In the genomic region with DNA sequence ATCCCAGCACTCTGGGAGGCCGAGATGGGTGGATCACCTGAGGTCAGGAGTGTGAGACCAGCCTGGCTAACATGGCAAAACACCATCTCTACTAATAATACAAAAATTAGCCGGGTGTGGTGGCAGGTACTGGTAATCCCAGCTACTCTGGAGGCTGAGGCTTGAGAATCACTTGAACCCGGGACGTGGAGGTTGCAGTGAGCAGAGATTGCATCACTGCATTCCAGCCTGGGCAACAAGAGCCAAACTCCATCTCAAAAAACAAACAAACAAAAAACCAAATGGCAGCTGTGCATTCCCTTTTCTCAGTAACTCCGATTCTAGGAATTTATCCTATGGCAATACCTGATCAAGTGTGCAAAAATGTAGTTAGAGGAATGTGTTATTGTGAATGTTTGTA, we compare ENCODE assay signal across 1 cellular context.
TF ChIP-seq lines count a peak whose summit lies in the region.

No MANE protein-coding gene starts in this region.

TF ChIP-seq in K562, 482 proteins besides CTCF, POLR2A, EP300 and RAD21:
- TF ChIP-seq CCNT2 (IDR thresholded peaks at IDR 0.05; ENCODE audit: borderline replicate concordance, extremely low read depth, insufficient read length, low read depth, low read length) (no peak), FOS (IDR thresholded peaks at IDR 0.05; ENCODE audit: extremely low read depth, insufficient read length) (no peak), ZNF324 (CRISPR knock-in tag; IDR thresholded peaks at IDR 0.05) (no peak), ETV1 (tag; conservative IDR thresholded peaks at IDR 0.05; ENCODE audit: low read depth) (no peak), NBN (IDR thresholded peaks at IDR 0.05; ENCODE audit: low read depth) (no peak), NFATC3 (IDR thresholded peaks at IDR 0.05) (no peak), CEBPG (CRISPR knock-in tag; IDR thresholded peaks at IDR 0.05) (no peak; the same call in 1 of the 2 replicates), CEBPG (tag; conservative IDR thresholded peaks at IDR 0.05 in 1 of 2, IDR thresholded peaks at IDR 0.05 in 1 of 2) (peak; percentile 48 to 73; a peak in 3 of 4 replicates), SRF (CRISPR knock-in tag; IDR thresholded peaks at IDR 0.05) (no peak), SIRT6 (IDR thresholded peaks at IDR 0.05; ENCODE audit: low read depth, low read length) (no peak), CEBPB (tag; IDR thresholded peaks at IDR 0.05) (peak; percentile 49), SRSF9 (IDR thresholded peaks at IDR 0.05; ENCODE audit: borderline replicate concordance, low read depth, low read length) (no peak), HNRNPK (IDR thresholded peaks at IDR 0.05; ENCODE audit: low read depth, low read length, poor library complexity, severe bottlenecking) (no peak), NCOA2 (IDR thresholded peaks at IDR 0.05; ENCODE audit: partially characterized antibody in 2 of 2) (no peak), ZNF507 (tag; conservative IDR thresholded peaks at IDR 0.05) (no peak), ZNF408 (CRISPR knock-in tag; IDR thresholded peaks at IDR 0.05; ENCODE audit: low read depth) (no peak), HDGF (IDR thresholded peaks at IDR 0.05) (no peak)
- TF ChIP-seq, protein P1, sequence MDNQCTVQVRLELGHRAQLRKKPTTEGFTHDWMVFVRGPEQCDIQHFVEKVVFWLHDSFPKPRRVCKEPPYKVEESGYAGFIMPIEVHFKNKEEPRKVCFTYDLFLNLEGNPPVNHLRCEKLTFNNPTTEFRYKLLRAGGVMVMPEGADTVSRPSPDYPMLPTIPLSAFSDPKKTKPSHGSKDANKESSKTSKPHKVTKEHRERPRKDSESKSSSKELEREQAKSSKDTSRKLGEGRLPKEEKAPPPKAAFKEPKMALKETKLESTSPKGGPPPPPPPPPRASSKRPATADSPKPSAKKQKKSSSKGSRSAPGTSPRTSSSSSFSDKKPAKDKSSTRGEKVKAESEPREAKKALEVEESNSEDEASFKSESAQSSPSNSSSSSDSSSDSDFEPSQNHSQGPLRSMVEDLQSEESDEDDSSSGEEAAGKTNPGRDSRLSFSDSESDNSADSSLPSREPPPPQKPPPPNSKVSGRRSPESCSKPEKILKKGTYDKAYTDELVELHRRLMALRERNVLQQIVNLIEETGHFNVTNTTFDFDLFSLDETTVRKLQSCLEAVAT (IDR thresholded peaks at IDR 0.05): no peak
- TF ChIP-seq, protein P2, sequence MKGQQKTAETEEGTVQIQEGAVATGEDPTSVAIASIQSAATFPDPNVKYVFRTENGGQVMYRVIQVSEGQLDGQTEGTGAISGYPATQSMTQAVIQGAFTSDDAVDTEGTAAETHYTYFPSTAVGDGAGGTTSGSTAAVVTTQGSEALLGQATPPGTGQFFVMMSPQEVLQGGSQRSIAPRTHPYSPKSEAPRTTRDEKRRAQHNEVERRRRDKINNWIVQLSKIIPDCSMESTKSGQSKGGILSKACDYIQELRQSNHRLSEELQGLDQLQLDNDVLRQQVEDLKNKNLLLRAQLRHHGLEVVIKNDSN (CRISPR knock-in tag; IDR thresholded peaks at IDR 0.05): no peak
- TF ChIP-seq, protein P3, sequence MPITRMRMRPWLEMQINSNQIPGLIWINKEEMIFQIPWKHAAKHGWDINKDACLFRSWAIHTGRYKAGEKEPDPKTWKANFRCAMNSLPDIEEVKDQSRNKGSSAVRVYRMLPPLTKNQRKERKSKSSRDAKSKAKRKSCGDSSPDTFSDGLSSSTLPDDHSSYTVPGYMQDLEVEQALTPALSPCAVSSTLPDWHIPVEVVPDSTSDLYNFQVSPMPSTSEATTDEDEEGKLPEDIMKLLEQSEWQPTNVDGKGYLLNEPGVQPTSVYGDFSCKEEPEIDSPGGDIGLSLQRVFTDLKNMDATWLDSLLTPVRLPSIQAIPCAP (CRISPR knock-in tag; IDR thresholded peaks at IDR 0.05; ENCODE audit: borderline replicate concordance): no peak
- TF ChIP-seq, protein P4, sequence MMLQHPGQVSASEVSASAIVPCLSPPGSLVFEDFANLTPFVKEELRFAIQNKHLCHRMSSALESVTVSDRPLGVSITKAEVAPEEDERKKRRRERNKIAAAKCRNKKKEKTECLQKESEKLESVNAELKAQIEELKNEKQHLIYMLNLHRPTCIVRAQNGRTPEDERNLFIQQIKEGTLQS (IDR thresholded peaks at IDR 0.05): peak; percentile 70; the same call in 1 of the 2 replicates
- TF ChIP-seq, protein P4 (CRISPR knock-in tag; conservative IDR thresholded peaks at IDR 0.05): no peak
- TF ChIP-seq, protein P5, sequence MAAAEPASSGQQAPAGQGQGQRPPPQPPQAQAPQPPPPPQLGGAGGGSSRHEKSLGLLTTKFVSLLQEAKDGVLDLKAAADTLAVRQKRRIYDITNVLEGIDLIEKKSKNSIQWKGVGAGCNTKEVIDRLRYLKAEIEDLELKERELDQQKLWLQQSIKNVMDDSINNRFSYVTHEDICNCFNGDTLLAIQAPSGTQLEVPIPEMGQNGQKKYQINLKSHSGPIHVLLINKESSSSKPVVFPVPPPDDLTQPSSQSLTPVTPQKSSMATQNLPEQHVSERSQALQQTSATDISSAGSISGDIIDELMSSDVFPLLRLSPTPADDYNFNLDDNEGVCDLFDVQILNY (CRISPR knock-in tag; IDR thresholded peaks at IDR 0.05): no peak
- TF ChIP-seq, protein P6, sequence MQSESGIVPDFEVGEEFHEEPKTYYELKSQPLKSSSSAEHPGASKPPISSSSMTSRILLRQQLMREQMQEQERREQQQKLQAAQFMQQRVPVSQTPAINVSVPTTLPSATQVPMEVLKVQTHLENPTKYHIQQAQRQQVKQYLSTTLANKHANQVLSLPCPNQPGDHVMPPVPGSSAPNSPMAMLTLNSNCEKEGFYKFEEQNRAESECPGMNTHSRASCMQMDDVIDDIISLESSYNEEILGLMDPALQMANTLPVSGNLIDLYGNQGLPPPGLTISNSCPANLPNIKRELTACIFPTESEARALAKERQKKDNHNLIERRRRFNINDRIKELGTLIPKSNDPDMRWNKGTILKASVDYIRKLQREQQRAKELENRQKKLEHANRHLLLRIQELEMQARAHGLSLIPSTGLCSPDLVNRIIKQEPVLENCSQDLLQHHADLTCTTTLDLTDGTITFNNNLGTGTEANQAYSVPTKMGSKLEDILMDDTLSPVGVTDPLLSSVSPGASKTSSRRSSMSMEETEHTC (IDR thresholded peaks at IDR 0.05): no peak
- TF ChIP-seq, protein P7, sequence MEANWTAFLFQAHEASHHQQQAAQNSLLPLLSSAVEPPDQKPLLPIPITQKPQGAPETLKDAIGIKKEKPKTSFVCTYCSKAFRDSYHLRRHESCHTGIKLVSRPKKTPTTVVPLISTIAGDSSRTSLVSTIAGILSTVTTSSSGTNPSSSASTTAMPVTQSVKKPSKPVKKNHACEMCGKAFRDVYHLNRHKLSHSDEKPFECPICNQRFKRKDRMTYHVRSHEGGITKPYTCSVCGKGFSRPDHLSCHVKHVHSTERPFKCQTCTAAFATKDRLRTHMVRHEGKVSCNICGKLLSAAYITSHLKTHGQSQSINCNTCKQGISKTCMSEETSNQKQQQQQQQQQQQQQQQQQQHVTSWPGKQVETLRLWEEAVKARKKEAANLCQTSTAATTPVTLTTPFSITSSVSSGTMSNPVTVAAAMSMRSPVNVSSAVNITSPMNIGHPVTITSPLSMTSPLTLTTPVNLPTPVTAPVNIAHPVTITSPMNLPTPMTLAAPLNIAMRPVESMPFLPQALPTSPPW (CRISPR knock-in tag; IDR thresholded peaks at IDR 0.05): no peak
